ENCODE assay signal across 22 cellular contexts in the genomic region with DNA sequence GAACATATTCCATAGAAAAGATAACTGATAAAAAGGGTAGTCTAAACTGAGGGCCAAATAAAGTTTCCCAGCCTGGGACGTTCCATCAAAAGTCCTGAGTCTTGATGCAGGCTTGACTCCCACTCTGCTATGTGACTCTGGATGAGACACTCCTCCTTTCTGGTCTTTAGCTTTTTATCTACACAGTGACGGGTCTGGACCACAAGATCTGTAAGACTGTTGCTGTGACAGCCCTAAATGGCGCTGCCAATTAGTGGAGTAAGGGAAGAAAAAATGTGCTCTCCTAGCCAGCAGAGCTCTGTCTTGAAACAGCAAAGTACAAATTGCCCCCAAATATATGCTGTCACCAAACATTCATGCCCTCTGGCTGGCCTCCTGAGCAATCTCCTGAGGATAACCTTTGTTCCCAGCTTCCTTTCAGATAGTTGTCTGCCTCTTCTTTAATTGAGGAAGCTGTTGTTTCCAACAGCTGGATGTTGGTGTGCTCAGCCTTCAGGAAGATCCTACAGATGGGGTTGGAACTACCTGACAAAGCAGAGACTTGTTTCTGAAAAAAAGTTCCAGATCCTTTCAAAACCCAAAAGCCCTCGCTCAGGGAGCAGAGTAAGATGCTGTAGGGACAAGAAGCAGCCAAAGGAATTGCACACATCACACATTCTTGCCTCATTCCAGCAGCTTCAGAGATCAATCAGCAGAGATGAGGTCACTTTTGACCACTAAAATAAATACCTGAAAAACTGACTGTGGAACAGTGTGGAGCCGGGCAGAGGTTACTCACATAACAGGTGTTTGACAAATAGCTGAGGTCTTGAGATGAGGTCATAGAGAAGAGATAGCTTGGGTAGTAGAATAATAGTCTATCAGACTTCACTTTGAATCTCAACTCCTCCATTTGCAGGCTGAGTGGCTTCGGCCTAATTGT.
DNase-seq lines count a peak whose midpoint lies in the region; ATAC-seq and FAIRE-seq lines count a peak whose summit lies in the region.
"Had no signal": no experiment of that assay in that cellular context is flagged by ENCODE, and none has a peak within 500 bp of the region (broad histone marks: within the 10 kb centered on the region; RNA-seq: fewer than 3 reads in every experiment).

No MANE protein-coding gene starts in this region.

- peak; percentile 21 for DNase-seq in DMS53 (lab: John Stamatoyannopoulos, UW)
- no peak for DNase-seq in DMS53 treated with DMSO at 0.1 percent for 48 hours (lab: John Stamatoyannopoulos, UW; ENCODE audit: unreplicated experiment)
- DNase-seq in SW480 (ENCODE audit: low spot score) = peak; percentile 46
- DNase-seq in iris pigment epithelial cell (ENCODE audit: low read depth) = peak; percentile 25
- DNase-seq in urothelium cell line (ENCODE audit: low spot score) = peak; percentile 22
- no peak for DNase-seq in activated CD8-positive, alpha-beta memory T cell treated with anti-CD3 and anti-CD28 coated beads for 24 hours
- DNase-seq in SIG-M5 (lab: John Stamatoyannopoulos, UW) = no peak
- DNase-seq: activated CD4-positive, alpha-beta T cell treated with anti-CD3 and anti-CD28 coated beads, Interleukin-2, amount 10 ng/mL, durations not matched to agents 24 days and 14 days; activated T-cell treated with anti-CD3 and anti-CD28 coated beads, Interleukin-2, amount 50 U/mL, for 4 hours; CD4-positive, alpha-beta T cell; DMS 273 treated with DMSO at 0.1 percent for 48 hours; GDM1; heart right ventricle; KG1; left ventricle myocardium superior; NCI-H1436; NCI-H2081 treated with DMSO at 0.1 percent for 48 hours; NCI-H345; NCI-H82; occipital lobe had no signal

- ATAC-seq in GM21786 (IDR thresholded peaks at IDR 0.05; ENCODE audit: unreplicated experiment) = no peak
- ATAC-seq: activated T-cell treated with anti-CD3 and anti-CD28 coated beads, Interleukin-2, amount 50 U/mL, for 4 hours; heart right ventricle; left ventricle myocardium superior; naive thymus-derived CD4-positive, alpha-beta T cell had no signal

- no peak for FAIRE-seq in urothelium cell line (lab: Jason Lieb, UNC)

Comparison
In these comparisons a context has a peak if more than half of its experiments do, and no peak if none do; other contexts are left out.
1. DNase-seq: peak in DMS53 (single experiment), SW480 (single experiment), iris pigment epithelial cell (single experiment) and urothelium cell line (single experiment); none in DMS53 treated with DMSO at 0.1 percent for 48 hours (single experiment), activated CD8-positive, alpha-beta memory T cell treated with anti-CD3 and anti-CD28 coated beads for 24 hours (single experiment) and SIG-M5 (single experiment).